In genomic region chr16:9060225-9060624, GRCh38 we compare ENCODE assay signal across 23 cellular contexts. TPM values are rescaled to one million over a fixed set of nuclear protein-coding genes. Genes with fewer than 3 reads are reported as not detected.
DNase-seq lines count a peak whose midpoint lies in the region; TF ChIP-seq lines count a peak whose summit lies in the region.
"Had no signal": no experiment of that assay in that cellular context is flagged by ENCODE, and none has a peak within 500 bp of the region (broad histone marks: within the 10 kb centered on the region; RNA-seq: fewer than 3 reads in every experiment).

No MANE protein-coding gene starts in this region.

- no peaks in the 10 kb centered on the region for H4K20me1 ChIP-seq in KMS-11 (ENCODE audit: insufficient read depth)

- no peak for TF ChIP-seq EP300 in transverse colon (IDR thresholded peaks at IDR 0.05; ENCODE audit: low read depth)

- no peaks in the 10 kb centered on the region for H3K9me3 ChIP-seq in skeletal muscle tissue (ENCODE audit: control insufficient read depth in 3 of 3, low read length in 3 of 3)
- H3K9me3 ChIP-seq in transverse colon = no peaks in the 10 kb centered on the region
- H3K9me3 ChIP-seq: right atrium auricular region had no signal

- no peak for TF ChIP-seq POLR2A in transverse colon (IDR thresholded peaks at IDR 0.05)

- intact Hi-C loops in transverse colon (cut with DNase I; ENCODE audit: low total_unique reads) = no loop called here

- no peak overlapping the region for H2AFZ ChIP-seq in KMS-11 (ENCODE audit: low read depth)

- no peak overlapping the region for H3K4me2 ChIP-seq in KMS-11

- DNase-seq in AG09309 (ENCODE audit: low read depth) (no peak), fibroblast of mammary gland (ENCODE audit: low read depth) (peak; percentile 48), KBM-7 (no peak), NCI-H1436 treated with DMSO at 0.1 percent for 48 hours (lab: John Stamatoyannopoulos, UW) (no peak), transverse colon (no peak)
- no peak for DNase-seq in activated naive CD4-positive, alpha-beta T cell (lab: John Stamatoyannopoulos, UW)
- DNase-seq: ACHN; Calu3; caudate nucleus; head of caudate nucleus; left colon; naive thymus-derived CD4-positive, alpha-beta T cell; NCI-H446; NCI-H82; OCI-M1; SHP77 treated with DMSO at 0.1 percent for 48 hours; SW 1271; T1000; trophoblast cell had no signal

- peak overlapping the region; percentile 14; the same call in 1 of the 2 replicates for H3K27ac ChIP-seq in KMS-11
- peak overlapping the region; percentile 81 for H3K27ac ChIP-seq in skeletal muscle tissue (ENCODE audit: low read depth, low read length)
- H3K27ac ChIP-seq in transverse colon = peak overlapping the region in 1 of 4 donors; percentile 29
- H3K27ac ChIP-seq: C4-2B had no signal

- in situ Hi-C loops in KBM-7 (cut with MboI; ENCODE audit: low pct_unique_long_range_greater_than_20kb, low sequenced_read_pairs) (no loop called here), transverse colon (cut with MboI; ENCODE audit: low pct_ligation_motif_present in 1 of 4, low pct_unique_long_range_greater_than_20kb in 1 of 4, low sequenced_read_pairs in 3 of 4) (no loop called here)

- H3K9ac ChIP-seq in KMS-11 (no peak overlapping the region), skeletal muscle tissue (ENCODE audit: low read depth in 1 of 3, low read length in 3 of 3) (peak overlapping the region in 1 of 3 donors; percentile 43)

- no peaks in the 10 kb centered on the region for H3K36me3 ChIP-seq in KMS-11 (ENCODE audit: insufficient read depth)
- H3K36me3 ChIP-seq in skeletal muscle tissue (ENCODE audit: control insufficient read depth in 3 of 3, insufficient read depth in 3 of 3, low read length in 3 of 3) = no peaks in the 10 kb centered on the region
- no peaks in the 10 kb centered on the region for H3K36me3 ChIP-seq in transverse colon
- H3K36me3 ChIP-seq: right atrium auricular region had no signal

- TF ChIP-seq CTCF in AG09309 (IDR thresholded peaks at IDR 0.05; ENCODE audit: control insufficient read depth, insufficient read depth, low read depth, low read length, missing control alignments) = no peak
- no peak for TF ChIP-seq CTCF in KMS-11 (conservative IDR thresholded peaks at IDR 0.05; ENCODE audit: low read depth, low read length)
- TF ChIP-seq CTCF in fibroblast of mammary gland (conservative IDR thresholded peaks at IDR 0.05; ENCODE audit: control insufficient read depth, insufficient read depth, low read depth, low read length) = no peak
- TF ChIP-seq CTCF in transverse colon (IDR thresholded peaks at IDR 0.05) = no peak

- no peaks in the 10 kb centered on the region for H3K79me2 ChIP-seq in KMS-11 (ENCODE audit: insufficient read depth, low read depth)

- H3K4me3 ChIP-seq in AG09309 (ENCODE audit: control insufficient read depth, low read depth, low read length) (peak overlapping the region; percentile 10), KMS-11 (IDR thresholded peaks at IDR 0.05; ENCODE audit: insufficient read depth, low read depth, low read length) (no peak overlapping the region), fibroblast of mammary gland (ENCODE audit: control insufficient read depth, low read depth, low read length) (no peak overlapping the region), skeletal muscle tissue (ENCODE audit: low read length in 3 of 3) (no peak overlapping the region), transverse colon (no peak overlapping the region)
- H3K4me3 ChIP-seq: right atrium auricular region had no signal

- H3K27me3 ChIP-seq in KMS-11 (ENCODE audit: insufficient read depth, low read depth) (no peaks in the 10 kb centered on the region), skeletal muscle tissue (ENCODE audit: control insufficient read depth in 3 of 3, insufficient read depth in 3 of 3, low read length in 3 of 3) (no peaks in the 10 kb centered on the region), transverse colon (no peaks in the 10 kb centered on the region)
- H3K27me3 ChIP-seq: right atrium auricular region had no signal

- H3K4me1 ChIP-seq in KMS-11 (ENCODE audit: low read depth, poor library complexity, severe bottlenecking) = peaks cover 4% of the 10 kb centered on the region
- H3K4me1 ChIP-seq in skeletal muscle tissue (ENCODE audit: control insufficient read depth in 3 of 3, insufficient read depth in 3 of 3, low read length in 3 of 3) = peaks cover 12 to 21% (median 18%) of the 10 kb centered on the region in 3 donors
- H3K4me1 ChIP-seq in transverse colon = peaks cover 0 to 15% (median 1%) of the 10 kb centered on the region in 4 donors

RNA-seq across cellular contexts. Expression of gene HAPSTR1, which starts 31.2 kb away (rescaled TPM):
- total RNA-seq in skeletal muscle tissue (51.7 TPM), transverse colon (10 to 100 TPM; 41.4 to 68.5 (median 58.4) TPM)
